In the genomic region with DNA sequence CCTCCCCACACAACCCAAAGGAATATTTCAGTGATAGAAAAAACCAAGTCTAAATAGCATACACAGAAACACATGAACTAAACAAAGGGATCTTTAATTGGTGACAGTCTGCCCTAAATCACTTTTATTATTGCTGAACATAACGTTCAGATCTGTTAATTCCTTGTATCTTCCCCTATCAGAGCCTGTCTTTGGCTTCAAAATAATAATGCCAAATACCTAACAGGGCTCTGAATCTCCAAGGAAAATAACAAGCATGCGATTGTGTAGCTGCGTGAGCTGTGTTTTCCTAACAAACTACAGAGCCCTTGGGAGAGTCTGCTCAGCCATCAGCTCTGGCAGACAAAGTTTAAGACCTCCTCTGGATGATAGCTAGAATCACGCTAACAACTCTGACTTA, we compare ENCODE assay signal across 1 cellular context.
TF ChIP-seq lines count a peak whose summit lies in the region.

No MANE protein-coding gene starts in this region.

TF ChIP-seq in SK-N-SH, 30 proteins besides CTCF, POLR2A, EP300 and RAD21 (continued from another document):
- TF ChIP-seq MXI1 (IDR thresholded peaks at IDR 0.05; ENCODE audit: low read depth, low read length) (no peak), USF1 (IDR thresholded peaks at IDR 0.05; ENCODE audit: borderline replicate concordance, low read depth) (no peak)
- TF ChIP-seq, protein P1, sequence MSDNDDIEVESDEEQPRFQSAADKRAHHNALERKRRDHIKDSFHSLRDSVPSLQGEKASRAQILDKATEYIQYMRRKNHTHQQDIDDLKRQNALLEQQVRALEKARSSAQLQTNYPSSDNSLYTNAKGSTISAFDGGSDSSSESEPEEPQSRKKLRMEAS (IDR thresholded peaks at IDR 0.05; ENCODE audit: low read depth), result no peak
TF ChIP-seq in SK-N-SH: peak in this region for 0.
